ENCODE assay signal across 20 cellular contexts in the genomic region with DNA sequence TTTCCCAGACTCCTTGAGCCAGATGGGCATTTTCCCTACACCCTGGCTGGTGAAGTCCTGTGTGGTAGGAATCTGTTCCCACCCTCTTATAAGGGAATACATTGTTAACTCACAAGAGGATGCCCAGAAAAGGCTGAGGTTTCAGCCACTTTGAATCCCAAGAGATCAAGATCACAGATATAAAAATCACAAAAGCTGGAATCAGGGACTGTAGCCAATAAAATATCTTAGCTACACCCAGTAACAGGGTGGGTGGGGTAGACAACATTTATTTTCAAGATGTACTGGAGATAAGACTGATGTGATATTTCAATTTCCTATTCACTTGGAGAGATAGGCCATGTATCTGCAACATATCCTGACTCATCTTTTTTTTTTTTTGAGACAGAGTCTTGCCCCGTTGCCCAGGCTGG. TPM values are rescaled to one million over a fixed set of nuclear protein-coding genes. Genes with fewer than 3 reads are reported as not detected.
DNase-seq lines count a peak whose midpoint lies in the region; ATAC-seq and TF ChIP-seq lines count a peak whose summit lies in the region.
"Had no signal": no experiment of that assay in that cellular context is flagged by ENCODE, and none has a peak within 500 bp of the region (broad histone marks: within the 10 kb centered on the region; RNA-seq: fewer than 3 reads in every experiment).

No MANE protein-coding gene starts in this region.

- no peak overlapping the region for H3K4me3 Mint-ChIP-seq in activated naive CD8-positive, alpha-beta T cell
- H3K4me3 Mint-ChIP-seq in activated naive CD8-positive, alpha-beta T cell treated with anti-CD3 and anti-CD28 coated beads, Interleukin-2, amount 50 U/mL, for 24 hours, result no peak overlapping the region
- H3K4me3 Mint-ChIP-seq: CD4-positive, alpha-beta memory T cell; natural killer cell treated with Interleukin-12 subunit alpha and Interleukin-12 subunit beta and Interleukin-15 and Interleukin-18, amount 100 ng/mL, for 72 hours had no signal

- no peak for ATAC-seq in activated naive CD8-positive, alpha-beta T cell treated with anti-CD3 and anti-CD28 coated beads, Interleukin-2, amount 50 U/mL, for 24 hours
- ATAC-seq in SK-N-SH treated with all-trans-retinoic acid at 6 μM for 48 hours, result peak; percentile 69
- ATAC-seq in foreskin keratinocyte, result peak; percentile 3
- no peak for ATAC-seq in GM21723 (IDR thresholded peaks at IDR 0.05; ENCODE audit: unreplicated experiment)
- no peak for ATAC-seq in HG03108 (IDR thresholded peaks at IDR 0.05; ENCODE audit: unreplicated experiment)
- ATAC-seq: natural killer cell treated with Interleukin-12 subunit alpha and Interleukin-12 subunit beta and Interleukin-15 and Interleukin-18, amount 100 ng/mL, for 72 hours had no signal

- no peak for TF ChIP-seq CTCF in foreskin keratinocyte (conservative IDR thresholded peaks at IDR 0.05)

- no peaks in the 10 kb centered on the region for H3K27me3 ChIP-seq in foreskin keratinocyte
- H3K27me3 ChIP-seq: colonic mucosa, transverse colon had no signal

- H3K36me3 Mint-ChIP-seq in activated naive CD8-positive, alpha-beta T cell, result peaks cover 8% of the 10 kb centered on the region
- H3K36me3 Mint-ChIP-seq in activated naive CD8-positive, alpha-beta T cell treated with anti-CD3 and anti-CD28 coated beads, Interleukin-2, amount 50 U/mL, for 24 hours (ENCODE audit: low read depth), result peaks cover 2% of the 10 kb centered on the region
- H3K36me3 Mint-ChIP-seq: natural killer cell treated with Interleukin-12 subunit alpha and Interleukin-12 subunit beta and Interleukin-15 and Interleukin-18, amount 100 ng/mL, for 72 hours had no signal

- peak overlapping the region; percentile 22 for H3K27ac Mint-ChIP-seq in activated naive CD8-positive, alpha-beta T cell
- H3K27ac Mint-ChIP-seq in activated naive CD8-positive, alpha-beta T cell treated with anti-CD3 and anti-CD28 coated beads, Interleukin-2, amount 50 U/mL, for 24 hours, result no peak overlapping the region
- H3K27ac Mint-ChIP-seq: natural killer cell treated with Interleukin-12 subunit alpha and Interleukin-12 subunit beta and Interleukin-15 and Interleukin-18, amount 100 ng/mL, for 72 hours had no signal

- peak overlapping the region; percentile 1 for H3K27ac ChIP-seq in foreskin keratinocyte
- H3K27ac ChIP-seq: colonic mucosa, transverse colon had no signal

- no peaks in the 10 kb centered on the region for H3K9me3 Mint-ChIP-seq in activated naive CD8-positive, alpha-beta T cell (ENCODE audit: low read depth)
- H3K9me3 Mint-ChIP-seq in activated naive CD8-positive, alpha-beta T cell treated with anti-CD3 and anti-CD28 coated beads, Interleukin-2, amount 50 U/mL, for 24 hours, result no peaks in the 10 kb centered on the region
- H3K9me3 Mint-ChIP-seq: CD4-positive, alpha-beta memory T cell; natural killer cell treated with Interleukin-12 subunit alpha and Interleukin-12 subunit beta and Interleukin-15 and Interleukin-18, amount 100 ng/mL, for 72 hours had no signal

- H3K27me3 Mint-ChIP-seq in activated naive CD8-positive, alpha-beta T cell, result no peaks in the 10 kb centered on the region
- no peaks in the 10 kb centered on the region for H3K27me3 Mint-ChIP-seq in activated naive CD8-positive, alpha-beta T cell treated with anti-CD3 and anti-CD28 coated beads, Interleukin-2, amount 50 U/mL, for 24 hours
- H3K27me3 Mint-ChIP-seq: CD4-positive, alpha-beta memory T cell; natural killer cell treated with Interleukin-12 subunit alpha and Interleukin-12 subunit beta and Interleukin-15 and Interleukin-18, amount 100 ng/mL, for 72 hours had no signal

- no peak for DNase-seq in activated naive CD8-positive, alpha-beta T cell treated with anti-CD3 and anti-CD28 coated beads, Interleukin-2, amount 50 U/mL, for 24 hours
- DNase-seq in foreskin keratinocyte, result peak in 1 of 2 donors; percentile 39
- DNase-seq in Kasumi-1 (lab: John Stamatoyannopoulos, UW), result no peak
- no peak for DNase-seq in UCSD-AML1 (lab: John Stamatoyannopoulos, UW; ENCODE audit: unreplicated experiment)
- DNase-seq: activated CD4-positive, alpha-beta T cell treated with anti-CD3 and anti-CD28 coated beads for 1 hour; activated gamma-delta T cell; anterior cingulate cortex; CD4-positive, alpha-beta memory T cell; colonic mucosa; mammary epithelial cell; MM.1S; NCI-H1930; NCI-H524 treated with DMSO at 0.1 percent for 48 hours; stimulated activated naive CD4-positive, alpha-beta T cell treated with Interleukin-2 at 50 U/mL for 16 hours; transverse colon had no signal

- peaks cover 40% of the 10 kb centered on the region for H3K4me1 Mint-ChIP-seq in activated naive CD8-positive, alpha-beta T cell (ENCODE audit: low read depth)
- H3K4me1 Mint-ChIP-seq in activated naive CD8-positive, alpha-beta T cell treated with anti-CD3 and anti-CD28 coated beads, Interleukin-2, amount 50 U/mL, for 24 hours, result peaks cover 48% of the 10 kb centered on the region

- H3K4me1 ChIP-seq in foreskin keratinocyte, result peaks cover 47% of the 10 kb centered on the region
- H3K4me1 ChIP-seq: colonic mucosa, transverse colon had no signal

TF ChIP-seq in SK-N-SH treated with all-trans-retinoic acid at 6 μM for 48 hours, 23 proteins besides CTCF, POLR2A, EP300 and RAD21:
- TF ChIP-seq ISL1 (CRISPR knock-in tag; IDR thresholded peaks at IDR 0.05) (peak; percentile 54), ZNF565 (CRISPR knock-in tag; conservative IDR thresholded peaks at IDR 0.05; ENCODE audit: low read depth) (no peak), BACH2 (CRISPR knock-in tag; IDR thresholded peaks at IDR 0.05; ENCODE audit: borderline replicate concordance) (no peak), ZNF8 (CRISPR knock-in tag; IDR thresholded peaks at IDR 0.05) (no peak), RARB (CRISPR knock-in tag; IDR thresholded peaks at IDR 0.05) (no peak), TCF4 (CRISPR knock-in tag; IDR thresholded peaks at IDR 0.05; ENCODE audit: borderline replicate concordance) (no peak), ZNF70 (CRISPR knock-in tag; IDR thresholded peaks at IDR 0.05) (no peak), PPARA (CRISPR knock-in tag; IDR thresholded peaks at IDR 0.05; ENCODE audit: borderline replicate concordance) (no peak)
- TF ChIP-seq, protein P1, sequence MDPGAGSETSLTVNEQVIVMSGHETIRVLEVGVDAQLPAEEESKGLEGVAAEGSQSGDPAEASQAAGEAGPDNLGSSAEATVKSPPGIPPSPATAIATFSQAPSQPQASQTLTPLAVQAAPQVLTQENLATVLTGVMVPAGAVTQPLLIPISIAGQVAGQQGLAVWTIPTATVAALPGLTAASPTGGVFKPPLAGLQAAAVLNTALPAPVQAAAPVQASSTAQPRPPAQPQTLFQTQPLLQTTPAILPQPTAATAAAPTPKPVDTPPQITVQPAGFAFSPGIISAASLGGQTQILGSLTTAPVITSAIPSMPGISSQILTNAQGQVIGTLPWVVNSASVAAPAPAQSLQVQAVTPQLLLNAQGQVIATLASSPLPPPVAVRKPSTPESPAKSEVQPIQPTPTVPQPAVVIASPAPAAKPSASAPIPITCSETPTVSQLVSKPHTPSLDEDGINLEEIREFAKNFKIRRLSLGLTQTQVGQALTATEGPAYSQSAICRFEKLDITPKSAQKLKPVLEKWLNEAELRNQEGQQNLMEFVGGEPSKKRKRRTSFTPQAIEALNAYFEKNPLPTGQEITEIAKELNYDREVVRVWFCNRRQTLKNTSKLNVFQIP (CRISPR knock-in tag; IDR thresholded peaks at IDR 0.05; ENCODE audit: borderline replicate concordance, low read depth), result no peak

RNA-seq across cellular contexts. Expression of a gene that starts 50.3 kb away (rescaled TPM):
- total RNA-seq in foreskin keratinocyte, result 155 and 192 TPM in 2 replicates
- polyA plus RNA-seq in foreskin keratinocyte, result 64.4 and 68.0 TPM in 2 replicates

Comparison
In these comparisons a context has a peak if more than half of its experiments do, and no peak if none do; other contexts are left out.
1. ATAC-seq: peak in SK-N-SH treated with all-trans-retinoic acid at 6 μM for 48 hours (single experiment) and foreskin keratinocyte (single experiment); none in activated naive CD8-positive, alpha-beta T cell treated with anti-CD3 and anti-CD28 coated beads, Interleukin-2, amount 50 U/mL, for 24 hours (single experiment), GM21723 (single experiment) and HG03108 (single experiment).